In genomic region chr16:48622456-48623303, GRCh38 we compare ENCODE assay signal across 8 cellular contexts. TPM values are rescaled to one million over a fixed set of nuclear protein-coding genes. Genes with fewer than 3 reads are reported as not detected.
DNase-seq lines count a peak whose midpoint lies in the region; ATAC-seq, FAIRE-seq and TF ChIP-seq lines count a peak whose summit lies in the region.

No MANE protein-coding gene starts in this region.

- H3K27ac Mint-ChIP-seq in activated naive CD4-positive, alpha-beta T cell treated with anti-CD3 and anti-CD28 coated beads, Interleukin-2, amount 10 ng/mL, durations not matched to agents 7 days and 5 days, result peak overlapping the region; percentile 64
- H3K27ac Mint-ChIP-seq in activated T-helper 1 cell treated with anti-CD3 and anti-CD28 coated beads, Interleukin-12 subunit alpha, Interleukin-12 subunit beta, Interleukin-2, Interleukin-4 antibody, amounts not matched to agents 30 ng/mL and 10 ng/mL and 1 ng/mL, durations not matched to agents 14 hours and 24 hours and 36 hours, result peak overlapping the region; percentile 72

- DNase-seq in activated naive CD4-positive, alpha-beta T cell treated with anti-CD3 and anti-CD28 coated beads, Interleukin-2, amount 10 ng/mL, durations not matched to agents 7 days and 5 days, result no peak
- DNase-seq in activated naive CD4-positive, alpha-beta T cell treated with anti-CD3 and anti-CD28 coated beads, Interleukin-2, amount 50 U/mL, for 16 hours, result no peak
- DNase-seq in activated T-helper 1 cell treated with anti-CD3 and anti-CD28 coated beads, Interleukin-12 subunit alpha, Interleukin-12 subunit beta, Interleukin-2, Interleukin-4 antibody, amounts not matched to agents 30 ng/mL and 10 ng/mL and 1 ng/mL, durations not matched to agents 14 hours and 24 hours and 36 hours (ENCODE audit: low spot score), result no peak
- DNase-seq in transverse colon (no peak), GM19239 (ENCODE audit: insufficient read length, low spot score) (no peak), cerebellar cortex (ENCODE audit: low spot score) (no peak)

- 17 to 39% methylated on average over 2 to 25 of the region's 25 CpGs for WGBS in transverse colon (ENCODE audit: low coverage in 1 of 2), 2 donors

- no peak for FAIRE-seq in GM19239 (lab: Jason Lieb, UNC)

- no peak for ATAC-seq in GM21576 (IDR thresholded peaks at IDR 0.05; ENCODE audit: unreplicated experiment)

- H3K36me3 ChIP-seq in transverse colon, result no peaks in the 10 kb centered on the region

- H3K9me3 ChIP-seq in transverse colon, result no peaks in the 10 kb centered on the region

- no peak for TF ChIP-seq CTCF in transverse colon (IDR thresholded peaks at IDR 0.05)

- no peaks in the 10 kb centered on the region for H3K9me3 Mint-ChIP-seq in activated naive CD4-positive, alpha-beta T cell treated with anti-CD3 and anti-CD28 coated beads, Interleukin-2, amount 10 ng/mL, durations not matched to agents 7 days and 5 days
- H3K9me3 Mint-ChIP-seq in activated T-helper 1 cell treated with anti-CD3 and anti-CD28 coated beads, Interleukin-12 subunit alpha, Interleukin-12 subunit beta, Interleukin-2, Interleukin-4 antibody, amounts not matched to agents 30 ng/mL and 10 ng/mL and 1 ng/mL, durations not matched to agents 14 hours and 24 hours and 36 hours, result no peaks in the 10 kb centered on the region

- TF ChIP-seq POLR2A in transverse colon (IDR thresholded peaks at IDR 0.05), result no peak

- H3K4me3 ChIP-seq in transverse colon, result peak overlapping the region in 3 of 4 donors; percentile 29 to 50 (median 30)

- H3K27ac ChIP-seq in layer of hippocampus (ENCODE audit: low read depth, low read length), result peak overlapping the region; percentile 46
- H3K27ac ChIP-seq in transverse colon, result peak overlapping the region; percentile 64 to 79 (median 72)

- H3K4me1 Mint-ChIP-seq in activated naive CD4-positive, alpha-beta T cell treated with anti-CD3 and anti-CD28 coated beads, Interleukin-2, amount 10 ng/mL, durations not matched to agents 7 days and 5 days, result peaks cover 58% of the 10 kb centered on the region
- peaks cover 45% of the 10 kb centered on the region for H3K4me1 Mint-ChIP-seq in activated T-helper 1 cell treated with anti-CD3 and anti-CD28 coated beads, Interleukin-12 subunit alpha, Interleukin-12 subunit beta, Interleukin-2, Interleukin-4 antibody, amounts not matched to agents 30 ng/mL and 10 ng/mL and 1 ng/mL, durations not matched to agents 14 hours and 24 hours and 36 hours (ENCODE audit: low read depth)

- H3K4me3 Mint-ChIP-seq in activated naive CD4-positive, alpha-beta T cell treated with anti-CD3 and anti-CD28 coated beads, Interleukin-2, amount 10 ng/mL, durations not matched to agents 7 days and 5 days, result peak overlapping the region; percentile 72
- peak overlapping the region; percentile 81 for H3K4me3 Mint-ChIP-seq in activated T-helper 1 cell treated with anti-CD3 and anti-CD28 coated beads, Interleukin-12 subunit alpha, Interleukin-12 subunit beta, Interleukin-2, Interleukin-4 antibody, amounts not matched to agents 30 ng/mL and 10 ng/mL and 1 ng/mL, durations not matched to agents 14 hours and 24 hours and 36 hours

- peaks cover 16% of the 10 kb centered on the region for H3K27me3 Mint-ChIP-seq in activated naive CD4-positive, alpha-beta T cell treated with anti-CD3 and anti-CD28 coated beads, Interleukin-2, amount 10 ng/mL, durations not matched to agents 7 days and 5 days
- H3K27me3 Mint-ChIP-seq in activated T-helper 1 cell treated with anti-CD3 and anti-CD28 coated beads, Interleukin-12 subunit alpha, Interleukin-12 subunit beta, Interleukin-2, Interleukin-4 antibody, amounts not matched to agents 30 ng/mL and 10 ng/mL and 1 ng/mL, durations not matched to agents 14 hours and 24 hours and 36 hours (ENCODE audit: insufficient read depth), result peaks cover 6% of the 10 kb centered on the region

- H3K36me3 Mint-ChIP-seq in activated naive CD4-positive, alpha-beta T cell treated with anti-CD3 and anti-CD28 coated beads, Interleukin-2, amount 10 ng/mL, durations not matched to agents 7 days and 5 days, result no peaks in the 10 kb centered on the region
- no peaks in the 10 kb centered on the region for H3K36me3 Mint-ChIP-seq in activated T-helper 1 cell treated with anti-CD3 and anti-CD28 coated beads, Interleukin-12 subunit alpha, Interleukin-12 subunit beta, Interleukin-2, Interleukin-4 antibody, amounts not matched to agents 30 ng/mL and 10 ng/mL and 1 ng/mL, durations not matched to agents 14 hours and 24 hours and 36 hours (ENCODE audit: low read depth)

- peaks cover 10 to 27% (median 16%) of the 10 kb centered on the region in 4 donors for H3K4me1 ChIP-seq in transverse colon

- no peaks in the 10 kb centered on the region for H3K27me3 ChIP-seq in layer of hippocampus (ENCODE audit: control insufficient read depth, insufficient read depth, low read length)
- no peaks in the 10 kb centered on the region for H3K27me3 ChIP-seq in transverse colon

- CTCF ChIA-PET in activated naive CD4-positive, alpha-beta T cell treated with anti-CD3 and anti-CD28 coated beads, Interleukin-2, amount 10 ng/mL, durations not matched to agents 7 days and 5 days (lab: Charles Lee), result interaction anchor here (0.6 to 4.2 kb wide), 41 partner anchors 7 to 931 kb away, joined by 3 to 70 read pairs (median 5); partner anchors contain the start of genes LONP2, N4BP1 and SIAH1

- no peak for TF ChIP-seq EP300 in transverse colon (IDR thresholded peaks at IDR 0.05; ENCODE audit: low read depth)

- intact Hi-C loops in activated T-helper 1 cell treated with anti-CD3 and anti-CD28 coated beads, Interleukin-12 subunit alpha, Interleukin-12 subunit beta, Interleukin-2, Interleukin-4 antibody, amounts not matched to agents 30 ng/mL and 10 ng/mL and 1 ng/mL, durations not matched to agents 14 hours and 24 hours and 36 hours (cut with micrococcal nuclease), result loop anchor here (1.0 to 2.0 kb wide), 8 partner anchors 9 to 390 kb away; no protein-coding TSS in a partner anchor
- intact Hi-C loops in transverse colon (cut with DNase I; ENCODE audit: low total_unique reads), result loop anchor here (5.0 to 10.0 kb wide), 2 partner anchors 238 to 270 kb away; partner anchors contain the start of gene SIAH1

- in situ Hi-C loops in transverse colon (cut with MboI; ENCODE audit: low pct_ligation_motif_present in 1 of 4, low pct_unique_long_range_greater_than_20kb in 1 of 4, low sequenced_read_pairs in 3 of 4), result loop anchor here in 3 of 4 donors (10.0 to 25.0 kb wide), 4 partner anchors 78 to 378 kb away; partner anchors contain the start of genes ABCC11 (in 1 of the 3), LONP2 (in 1 of the 3) and SIAH1 (in 1 of the 3)

RNA-seq across cellular contexts. Expression of gene N4BP1, which starts 12.7 kb away (rescaled TPM):
- 54.3 and 55.8 TPM in 2 replicates for total RNA-seq in activated T-helper 1 cell treated with anti-CD3 and anti-CD28 coated beads, Interleukin-12 subunit alpha, Interleukin-12 subunit beta, Interleukin-2, Interleukin-4 antibody, amounts not matched to agents 30 ng/mL and 10 ng/mL and 1 ng/mL, durations not matched to agents 14 hours and 24 hours and 36 hours
- total RNA-seq in transverse colon, result 10 to 100 TPM; 15.3 to 77.4 (median 39.0) TPM
